In genomic region chr10:120729508-120729907, GRCh38 we compare ENCODE assay signal across 12 cellular contexts.
"Had no signal": no experiment of that assay in that cellular context is flagged by ENCODE, and none has a peak within 500 bp of the region (broad histone marks: within the 10 kb centered on the region; RNA-seq: fewer than 3 reads in every experiment).

No MANE protein-coding gene starts in this region.

- DNase-seq: activated CD4-positive, alpha-beta T cell treated with anti-CD3 and anti-CD28 coated beads for 1 hour; activated CD4-positive, alpha-beta T cell treated with anti-CD3 and anti-CD28 coated beads, Interleukin-2, amount 50 U/mL, for 48 hours; activated naive CD4-positive, alpha-beta T cell treated with anti-CD3 and anti-CD28 coated beads, Interleukin-2, amount 10 ng/mL, durations not matched to agents 7 days and 5 days; activated T-cell treated with anti-CD3 and anti-CD28 coated beads, Interleukin-2, amount 50 U/mL, for 24 hours; dorsolateral prefrontal cortex; endodermal cell; islet precursor cell; stimulated activated CD4-positive, alpha-beta T cell treated with anti-CD3 and anti-CD28 coated beads, Interleukin-1b, Interleukin-23, amount 100 ng/mL, for 48 hours; stomach; thyroid gland had no signal

- H3K36me3 Mint-ChIP-seq: activated naive CD4-positive, alpha-beta T cell treated with anti-CD3 and anti-CD28 coated beads, Interleukin-2, amount 10 ng/mL, durations not matched to agents 7 days and 5 days; neural progenitor cell had no signal

- H3K27me3 ChIP-seq: dorsolateral prefrontal cortex, hepatocyte, neural progenitor cell, stomach, thyroid gland had no signal

- H3K4me1 Mint-ChIP-seq: activated naive CD4-positive, alpha-beta T cell treated with anti-CD3 and anti-CD28 coated beads, Interleukin-2, amount 10 ng/mL, durations not matched to agents 7 days and 5 days; endodermal cell; neural progenitor cell had no signal

- H3K27me3 Mint-ChIP-seq: activated naive CD4-positive, alpha-beta T cell treated with anti-CD3 and anti-CD28 coated beads, Interleukin-2, amount 10 ng/mL, durations not matched to agents 7 days and 5 days had no signal

- H3K9me3 ChIP-seq: stomach, thyroid gland had no signal

- H3K9me3 Mint-ChIP-seq: activated naive CD4-positive, alpha-beta T cell treated with anti-CD3 and anti-CD28 coated beads, Interleukin-2, amount 10 ng/mL, durations not matched to agents 7 days and 5 days; activated T-cell treated with anti-CD3 and anti-CD28 coated beads, Interleukin-2, amount 50 U/mL, for 24 hours; endodermal cell; neural progenitor cell had no signal

- H3K27ac Mint-ChIP-seq: activated naive CD4-positive, alpha-beta T cell treated with anti-CD3 and anti-CD28 coated beads, Interleukin-2, amount 10 ng/mL, durations not matched to agents 7 days and 5 days; activated T-cell treated with anti-CD3 and anti-CD28 coated beads, Interleukin-2, amount 50 U/mL, for 24 hours; endodermal cell; neural progenitor cell had no signal

- H3K27ac ChIP-seq: hepatocyte, neural progenitor cell, stomach, thyroid gland had no signal

- H3K4me3 Mint-ChIP-seq: activated naive CD4-positive, alpha-beta T cell treated with anti-CD3 and anti-CD28 coated beads, Interleukin-2, amount 10 ng/mL, durations not matched to agents 7 days and 5 days; activated T-cell treated with anti-CD3 and anti-CD28 coated beads, Interleukin-2, amount 50 U/mL, for 24 hours; endodermal cell; neural progenitor cell had no signal
